Comparison of ENCODE assay signal across 8 cellular contexts in the genomic region with DNA sequence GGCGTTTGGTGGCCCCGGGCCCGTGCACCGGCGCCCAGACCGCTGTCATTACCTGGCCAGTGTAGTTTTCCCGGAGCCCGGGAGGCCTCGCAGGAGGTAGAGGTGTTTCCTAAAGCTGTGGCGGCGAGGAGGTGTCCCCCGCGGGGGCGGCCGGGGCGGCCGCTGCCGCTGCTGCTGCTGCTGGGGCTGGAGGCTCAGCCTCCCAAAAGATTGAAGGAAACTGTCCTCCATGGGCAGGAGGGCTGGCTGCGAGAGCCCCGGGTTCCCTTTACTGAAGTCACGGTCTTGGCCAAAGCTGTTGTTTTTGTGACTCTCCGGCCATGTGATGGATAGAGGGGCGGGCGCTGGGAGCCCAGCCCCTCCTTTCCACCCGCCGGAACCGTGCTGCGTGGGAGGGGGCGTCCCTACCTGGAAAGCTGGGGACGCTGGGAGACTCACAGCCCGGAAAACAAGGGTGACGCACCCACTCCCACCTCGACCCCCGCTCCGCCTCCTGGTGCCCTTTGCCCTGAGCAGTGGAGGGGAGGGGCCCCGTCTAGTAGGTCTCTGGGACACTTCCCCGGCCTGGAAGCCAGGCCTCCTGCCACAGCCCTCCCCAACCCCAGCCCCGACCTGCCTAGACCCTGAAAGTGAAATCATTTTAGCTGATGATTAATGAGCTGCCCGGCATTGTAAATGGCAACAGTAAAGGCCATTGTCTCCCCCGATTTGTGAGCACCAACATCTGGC. TPM values are rescaled to one million over a fixed set of nuclear protein-coding genes. Genes with fewer than 3 reads are reported as not detected.
DNase-seq lines count a peak whose midpoint lies in the region; ATAC-seq, FAIRE-seq and TF ChIP-seq lines count a peak whose summit lies in the region.

A gene (minus strand): TSS at position 279 of the 729 bp plus-strand sequence. CDS start 48 bp downstream, at position 231.

- H3K9me3 Mint-ChIP-seq in central memory CD8-positive, alpha-beta T cell, result no peaks in the 10 kb centered on the region

- TF ChIP-seq POLR2A in GM12892 (IDR thresholded peaks at IDR 0.05; ENCODE audit: low read depth, low read length), result peak; percentile 86; the same call in 1 of the 2 replicates

- no peaks in the 10 kb centered on the region for H3K27me3 Mint-ChIP-seq in central memory CD8-positive, alpha-beta T cell

- FAIRE-seq in GM12892 (lab: Jason Lieb, UNC), result peak; percentile 95

- peaks cover 28% of the 10 kb centered on the region for H3K36me3 Mint-ChIP-seq in central memory CD8-positive, alpha-beta T cell (ENCODE audit: insufficient read depth)

- H3K4me1 Mint-ChIP-seq in central memory CD8-positive, alpha-beta T cell, result peaks cover 39% of the 10 kb centered on the region

- DNase-seq in GM12892 (ENCODE audit: insufficient read length) (peak; percentile 56), NCI-H1092 treated with DMSO at 0.1 percent for 48 hours (lab: John Stamatoyannopoulos, UW) (peak; percentile 27), amniotic stem cell (lab: John Stamatoyannopoulos, UW) (no peak)
- peak; percentile 47 to 60 (median 56) for DNase-seq in activated CD4-positive, CD25-positive, alpha-beta regulatory T cell (lab: John Stamatoyannopoulos, UW)
- DNase-seq in central memory CD8-positive, alpha-beta T cell (ENCODE audit: low spot score in 2 of 2), result peak; percentile 65 to 77
- DNase-seq in stimulated activated CD4-positive, alpha-beta T cell treated with anti-CD3 and anti-CD28 coated beads, Interleukin-1b, Interleukin-23, amount 100 ng/mL, for 24 hours (ENCODE audit: low read depth in 4 of 4, low spot score in 1 of 4), result peak; percentile 49 to 86 (median 66)

- H3K27ac Mint-ChIP-seq in central memory CD8-positive, alpha-beta T cell (ENCODE audit: low read depth), result peak within 1 kb of the TSS; percentile 100

- H3K27me3 ChIP-seq in layer of hippocampus (ENCODE audit: control insufficient read depth, insufficient read depth, low read length), result no peaks in the 10 kb centered on the region

- peak within 1 kb of the TSS; percentile 99 for H3K4me3 Mint-ChIP-seq in central memory CD8-positive, alpha-beta T cell

- peak within 1 kb of the TSS; percentile 92 for H3K27ac ChIP-seq in layer of hippocampus (ENCODE audit: low read depth, low read length)

- peak; percentile 73 for ATAC-seq in HG02610 (IDR thresholded peaks at IDR 0.05; ENCODE audit: unreplicated experiment)
- ATAC-seq in central memory CD8-positive, alpha-beta T cell (replicated peaks; ENCODE audit: extremely low read depth, poor library complexity, severe bottlenecking), result peak; percentile 66

RNA-seq across cellular contexts. Expression of the gene that starts here (rescaled TPM):
- polyA plus RNA-seq in GM12892 (2012; ENCODE audit: missing spikeins), result 26.8 TPM
